In the genomic region with DNA sequence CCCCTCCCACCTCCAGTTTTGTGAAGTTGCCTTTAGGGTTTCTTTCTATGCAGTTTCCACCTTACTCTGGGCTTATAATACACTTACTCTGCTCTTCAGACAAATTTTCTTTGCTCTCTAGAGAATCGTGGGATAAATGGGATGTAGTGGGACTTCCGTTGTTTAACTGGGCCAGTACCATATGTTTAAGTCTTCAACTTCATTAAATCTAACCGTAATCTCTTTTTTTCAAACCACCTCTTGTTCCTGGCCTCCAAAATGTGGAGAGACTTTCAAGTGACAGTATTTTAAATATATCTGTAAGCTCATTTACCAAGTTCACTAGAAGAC, we compare ENCODE assay signal across 8 cellular contexts. TPM values are rescaled to one million over a fixed set of nuclear protein-coding genes. Genes with fewer than 3 reads are reported as not detected.
DNase-seq lines count a peak whose midpoint lies in the region; ATAC-seq, FAIRE-seq and TF ChIP-seq lines count a peak whose summit lies in the region.

No MANE protein-coding gene starts in this region.

- peak overlapping the region; percentile 81 to 98 for H3K9ac ChIP-seq in K562 (ENCODE audit: insufficient read depth in 1 of 2, low read depth in 2 of 2, low read length in 2 of 2)
- peak overlapping the region; percentile 92 for H3K9ac ChIP-seq in mesendoderm (ENCODE audit: low read length)

- H3K4me1 ChIP-seq in A673 (ENCODE audit: insufficient read depth, low read length, poor library complexity, severe bottlenecking), result peaks cover 27% of the 10 kb centered on the region
- H3K4me1 ChIP-seq in K562 (replicated peaks in 1 of 2; ENCODE audit: control insufficient read depth in 2 of 2, insufficient read depth in 2 of 2, low read length in 2 of 2), result peaks cover 4% of the 10 kb centered on the region in 2 experiments; a peak in 3 of 5 replicates
- H3K4me1 ChIP-seq in mesendoderm (ENCODE audit: control insufficient read depth, low read depth, low read length), result no peaks in the 10 kb centered on the region

- WGBS in K562 (ENCODE audit: insufficient coverage, low coverage, missing lambda C conversion rate), result 2% methylated on average over 3 of the region's 3 CpGs
- no CpG with 5 or more reads among the region's 3 CpGs for WGBS in mesendoderm (ENCODE audit: extremely low coverage, insufficient coverage, low lambda C conversion rate)

- H3K56ac ChIP-seq in mesendoderm (ENCODE audit: low read length), result peak overlapping the region; percentile 97

- POLR2A ChIA-PET in A673 (lab: Charles Lee; ENCODE audit: low non-redundant PET) (interaction anchor here (0.5 kb wide), 1 partner anchor 126 kb away, joined by 4 read pairs; no protein-coding TSS in a partner anchor), K562 (lab: Yijun Ruan, JAX) (no interaction called here)

- intact Hi-C loops in A673 (cut with micrococcal nuclease; ENCODE audit: unreplicated experiment) (loop anchor here (2.0 kb wide), 2 partner anchors 31 to 121 kb away; no protein-coding TSS in a partner anchor), K562 (cut with micrococcal nuclease) (no loop called here)

- no peak for DNase-seq in A673 (ENCODE audit: low spot score)
- no peak for DNase-seq in HL-60 (ENCODE audit: low read depth in 1 of 2, low spot score in 1 of 2)
- DNase-seq in K562 (ENCODE audit: extremely low read depth in 1 of 4, low spot score in 3 of 4), result peak in 1 of 4 experiments; percentile 5
- no peak for DNase-seq in mesendoderm
- no peak for DNase-seq in T-helper 9 cell
- DNase-seq in activated CD8-positive, alpha-beta memory T cell treated with anti-CD3 and anti-CD28 coated beads, Interleukin-2, amount 50 U/mL, for 48 hours, result no peak
- DNase-seq in cortex of kidney (lab: John Stamatoyannopoulos, UW), result no peak
- DNase-seq in hippocampal formation (lab: John Stamatoyannopoulos, UW), result no peak

- H2BK5ac ChIP-seq in mesendoderm (ENCODE audit: low read length), result peak overlapping the region; percentile 76

- H3K27ac ChIP-seq in A673 (ENCODE audit: low read depth, low read length, poor library complexity, severe bottlenecking) (peak overlapping the region; percentile 94), HL-60 (replicated peaks) (peak overlapping the region; percentile 84), K562 (ENCODE audit: extremely low read depth, low read depth, low read length) (peak overlapping the region; percentile 70), mesendoderm (ENCODE audit: low read depth, low read length) (peak overlapping the region; percentile 87)

- peaks cover 55% of the 10 kb centered on the region for H3K79me2 ChIP-seq in K562 (ENCODE audit: control insufficient read depth, insufficient read depth, low read length)
- peaks cover 39% of the 10 kb centered on the region for H3K79me2 ChIP-seq in mesendoderm (ENCODE audit: control insufficient read depth, insufficient read depth, low read length)

- no peaks in the 10 kb centered on the region for H3K9me1 ChIP-seq in K562 (ENCODE audit: control insufficient read depth, insufficient read depth, low read length)

- CTCF ChIA-PET in A673 (lab: Charles Lee) (no interaction called here), K562 (lab: Yijun Ruan, JAX; ENCODE audit: low intra/inter-chr PET ratio) (no interaction called here)

- H4K20me1 ChIP-seq in K562 (replicated peaks; ENCODE audit: control insufficient read depth, insufficient read depth, low read length), result no peaks in the 10 kb centered on the region; the same call in 1 of the 2 replicates

- H2AK5ac ChIP-seq in mesendoderm (ENCODE audit: low read length), result no peak overlapping the region

- H4K8ac ChIP-seq in mesendoderm (ENCODE audit: low read depth, low read length), result no peak overlapping the region

- H4K5ac ChIP-seq in mesendoderm (ENCODE audit: low read length), result no peak overlapping the region

- peak overlapping the region; percentile 84 for H3K4me2 ChIP-seq in K562 (ENCODE audit: insufficient read depth, low read length)
- H3K4me2 ChIP-seq in mesendoderm (ENCODE audit: low read length), result peak overlapping the region; percentile 73

- no peak for TF ChIP-seq RAD21 in K562 (CRISPR knock-in tag; conservative IDR thresholded peaks at IDR 0.05 in 1 of 2, IDR thresholded peaks at IDR 0.05 in 1 of 2)

- H3K27me3 ChIP-seq in A673 (replicated peaks; ENCODE audit: insufficient read depth, low read depth, low read length, poor library complexity) (no peaks in the 10 kb centered on the region), HL-60 (ENCODE audit: insufficient read depth, poor library complexity, severe bottlenecking) (no peaks in the 10 kb centered on the region), K562 (ENCODE audit: control insufficient read depth in 2 of 2, insufficient read depth in 2 of 2, low read length in 2 of 2) (no peaks in the 10 kb centered on the region), mesendoderm (ENCODE audit: insufficient read depth, low read length, poor library complexity) (no peaks in the 10 kb centered on the region)

- no peaks in the 10 kb centered on the region for H3K9me3 ChIP-seq in A673 (ENCODE audit: low read depth, low read length, poor library complexity, severe bottlenecking)
- H3K9me3 ChIP-seq in K562 (replicated peaks; ENCODE audit: control insufficient read depth, insufficient read depth, low read depth, low read length), result no peaks in the 10 kb centered on the region

- no peaks in the 10 kb centered on the region for H3K79me1 ChIP-seq in mesendoderm (ENCODE audit: low read length)

- no peak overlapping the region for H3K23ac ChIP-seq in mesendoderm (ENCODE audit: low read length)

- no peak for ATAC-seq in K562

- BruUV-seq in A673 (replicated peaks; lab: Mats Ljungman, UMichigan) (no TSS peak), K562 (replicated peaks; lab: Mats Ljungman, UMichigan) (TSS peak; percentile 52)

- TF ChIP-seq POLR2A in K562 (conservative IDR thresholded peaks at IDR 0.05), result no peak

- no peak for FAIRE-seq in K562 (lab: Jason Lieb, UNC)

- in situ Hi-C loops in K562 (cut with MboI), result no loop called here

- no peak for TF ChIP-seq CTCF in A673 (conservative IDR thresholded peaks at IDR 0.05; ENCODE audit: low read depth, low read length)
- no peak for TF ChIP-seq CTCF in HL-60 (IDR thresholded peaks at IDR 0.05; ENCODE audit: insufficient read depth, low read length)
- no peak for TF ChIP-seq CTCF in K562 (IDR thresholded peaks at IDR 0.05 in 2 of 3, conservative IDR thresholded peaks at IDR 0.05 in 1 of 3; ENCODE audit: insufficient read depth in 2 of 3, low read depth in 1 of 3, low read length in 3 of 3)

- H2BK15ac ChIP-seq in mesendoderm (replicated peaks; ENCODE audit: low read depth), result no peak overlapping the region

- H2AFZ ChIP-seq in K562 (ENCODE audit: low read depth, low read length), result no peak overlapping the region

- H3K4me3 ChIP-seq in A673 (ENCODE audit: low read depth, low read length, poor library complexity, severe bottlenecking) (peak overlapping the region; percentile 69), HL-60 (replicated peaks; ENCODE audit: insufficient read depth, low read length) (peak overlapping the region; percentile 74), K562 (peak overlapping the region; percentile 61), mesendoderm (ENCODE audit: low read length) (peak overlapping the region; percentile 86)

- H3K18ac ChIP-seq in mesendoderm (ENCODE audit: low read length), result peak overlapping the region; percentile 86

- H3K36me3 ChIP-seq in A673 (ENCODE audit: insufficient read depth, low read length, poor library complexity, severe bottlenecking) (peaks cover 31% of the 10 kb centered on the region), K562 (ENCODE audit: control insufficient read depth, insufficient read depth, low read length) (peaks cover 25% of the 10 kb centered on the region), mesendoderm (ENCODE audit: control insufficient read depth, insufficient read depth, low read length) (no peaks in the 10 kb centered on the region)

- no peak overlapping the region for H3K4ac ChIP-seq in mesendoderm (ENCODE audit: low read depth, low read length)

- no peak overlapping the region for H2BK120ac ChIP-seq in mesendoderm (ENCODE audit: low read depth, low read length)

- TF ChIP-seq EP300 in K562 (IDR thresholded peaks at IDR 0.05; ENCODE audit: low read length), result no peak

TF ChIP-seq in K562, 482 proteins besides CTCF, POLR2A, EP300 and RAD21 (continues in another document):
- no peak for TF ChIP-seq KLF10 (CRISPR knock-in tag; IDR thresholded peaks at IDR 0.05)
- TF ChIP-seq, protein P1, sequence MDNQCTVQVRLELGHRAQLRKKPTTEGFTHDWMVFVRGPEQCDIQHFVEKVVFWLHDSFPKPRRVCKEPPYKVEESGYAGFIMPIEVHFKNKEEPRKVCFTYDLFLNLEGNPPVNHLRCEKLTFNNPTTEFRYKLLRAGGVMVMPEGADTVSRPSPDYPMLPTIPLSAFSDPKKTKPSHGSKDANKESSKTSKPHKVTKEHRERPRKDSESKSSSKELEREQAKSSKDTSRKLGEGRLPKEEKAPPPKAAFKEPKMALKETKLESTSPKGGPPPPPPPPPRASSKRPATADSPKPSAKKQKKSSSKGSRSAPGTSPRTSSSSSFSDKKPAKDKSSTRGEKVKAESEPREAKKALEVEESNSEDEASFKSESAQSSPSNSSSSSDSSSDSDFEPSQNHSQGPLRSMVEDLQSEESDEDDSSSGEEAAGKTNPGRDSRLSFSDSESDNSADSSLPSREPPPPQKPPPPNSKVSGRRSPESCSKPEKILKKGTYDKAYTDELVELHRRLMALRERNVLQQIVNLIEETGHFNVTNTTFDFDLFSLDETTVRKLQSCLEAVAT (IDR thresholded peaks at IDR 0.05), result 0 out of 4 replicates have a peak, but pooled peaks of 1 of the 2 experiments have one; percentile 5

RNA-seq across cellular contexts. Expression of a gene that starts 23.9 kb away (rescaled TPM):
- total RNA-seq in A673 (2021) (573 and 626 TPM in 2 replicates), K562 (2014; rRNA removed) (127 and 137 TPM in 2 replicates), K562 (2014; rRNA removed; fragmentation: Illumina TruSeq; extraction: Trizol) (150 and 169 TPM in 2 replicates), K562 (2015; rRNA removed; fragmentation: Illumina TruSeq; extraction: Trizol) (113 and 120 TPM in 2 replicates), K562 (2021) (146 and 157 TPM in 2 replicates)
- total RNA-seq in K562 (2011; cell fraction: chromatin; rRNA removed; ENCODE audit: low replicate concordance), result 113 and 280 TPM in 2 replicates
- 54.5 and 74.0 TPM in 2 replicates for total RNA-seq in K562 (2011; cell fraction: nucleolus; rRNA removed)
- 104 and 106 TPM in 2 replicates for total RNA-seq in K562 (2011; cell fraction: nucleoplasm; rRNA removed)
- polyA plus RNA-seq in K562 (2011; rRNA removed) (180 and 206 TPM in 2 replicates), K562 (2014; fragmentation: Illumina TruSeq; extraction: Trizol) (134 and 143 TPM in 2 replicates), K562 (2014; fragmentation: Nextera tagmentation; extraction: Ambion mirVana) (10 to 100 TPM; 45.8 to 76.3 TPM), K562 (2014; rRNA removed) (97.1 and 110 TPM in 2 replicates)
- polyA plus RNA-seq in K562 (2011; cell fraction: cytosol; rRNA removed), result 63.5 and 98.2 TPM in 2 replicates
- 97.0 and 124 TPM in 2 replicates for polyA plus RNA-seq in K562 (2011; cell fraction: nucleus; rRNA removed)
- polyA plus RNA-seq in K562 (2012), result 86.2 and 92.2 TPM in 2 replicates
- 352 and 396 TPM in 2 replicates for polyA minus RNA-seq in K562 (2011; rRNA and poly(A)+ RNA removed)
- 121 and 159 TPM in 2 replicates for polyA minus RNA-seq in K562 (2011; cell fraction: cytosol; rRNA and poly(A)+ RNA removed)
- 58.3 and 89.4 TPM in 2 replicates for polyA minus RNA-seq in K562 (2011; cell fraction: nucleus; rRNA and poly(A)+ RNA removed)
- polyA plus RNA-seq in mesendoderm (2013, experiment 1 of 2), result 222 TPM
- 222 TPM for polyA plus RNA-seq in mesendoderm (2013, experiment 2 of 2)
